In the genomic region with DNA sequence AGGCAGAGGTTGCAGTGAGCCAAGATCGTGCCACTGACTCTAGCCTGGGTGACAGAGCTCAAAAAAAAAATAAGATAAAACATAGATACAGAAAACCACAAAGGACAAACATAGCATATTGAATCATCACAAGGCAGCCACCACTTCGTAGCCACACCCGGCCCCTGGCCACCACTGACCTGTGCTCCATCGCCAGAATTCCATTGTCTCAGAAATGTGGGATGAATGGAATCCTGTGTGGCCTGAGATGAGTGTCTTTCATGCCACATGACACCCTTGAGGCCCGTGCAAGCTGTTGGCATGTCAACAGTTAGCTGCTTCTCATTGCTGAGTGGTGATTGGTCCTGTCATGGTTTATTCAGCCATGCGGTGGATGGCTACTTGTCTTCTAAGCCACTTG, we compare ENCODE assay signal across 13 cellular contexts. TPM values are rescaled to one million over a fixed set of nuclear protein-coding genes. Genes with fewer than 3 reads are reported as not detected.
A peak's percentile ranks its signal among the peaks of the same experiment; 100 is the strongest.
DNase-seq lines count a peak whose midpoint lies in the region; ATAC-seq and TF ChIP-seq lines count a peak whose summit lies in the region.
"Not testable (repeated sequence)": the region's sequence is repeated elsewhere in the genome, so short reads cannot be mapped to it uniquely, and the experiment has no call there.
"Had no signal": no experiment of that assay in that cellular context is flagged by ENCODE, and none has a peak within 500 bp of the region (broad histone marks: within the 10 kb centered on the region; RNA-seq: fewer than 3 reads in every experiment).

No MANE protein-coding gene starts in this region.

- not testable (repeated sequence) for H3K23ac ChIP-seq in IMR-90 (ENCODE audit: low read depth, low read length); mesenchymal stem cell (ENCODE audit: low read length in 2 of 2)

- DNase-seq in GM04503 (ENCODE audit: low read depth), result peak; percentile 50
- peak; percentile 41 for DNase-seq in IMR-90
- DNase-seq in M059J (ENCODE audit: low read depth), result peak; percentile 44
- DNase-seq in fibroblast of mammary gland (ENCODE audit: low read depth), result peak; percentile 32
- peak; percentile 19 for DNase-seq in iris pigment epithelial cell (ENCODE audit: low read depth)
- peak; percentile 28 for DNase-seq in mesenchymal stem cell

- H2BK20ac ChIP-seq in IMR-90 (ENCODE audit: low read depth, low read length), result not testable (repeated sequence)

- H3K4me1 ChIP-seq in IMR-90 (ENCODE audit: control insufficient read depth, insufficient read depth, low read length); mesenchymal stem cell (ENCODE audit: control insufficient read depth, insufficient read depth, low read depth, low read length): not testable (repeated sequence)

- H3K4me2 ChIP-seq in IMR-90 (ENCODE audit: low read depth, low read length); mesenchymal stem cell (ENCODE audit: low read length, poor library complexity, severe bottlenecking): not testable (repeated sequence)

- H3K9me3 ChIP-seq in IMR-90 (ENCODE audit: control insufficient read depth, insufficient read depth, low read length); mesenchymal stem cell (ENCODE audit: control insufficient read depth, low read length): not testable (repeated sequence)

- H3K27me3 ChIP-seq in IMR-90 (ENCODE audit: control insufficient read depth, insufficient read depth, low read length); mesenchymal stem cell (ENCODE audit: control insufficient read depth in 1 of 2, insufficient read depth in 1 of 2, low read length in 2 of 2): not testable (repeated sequence)

- ATAC-seq in IMR-90 (ENCODE audit: low read depth), result not testable (repeated sequence)

- H2AK5ac ChIP-seq in IMR-90 (ENCODE audit: low read depth, low read length); mesenchymal stem cell (ENCODE audit: low read length, severe bottlenecking): not testable (repeated sequence)

- POLR2A ChIA-PET in IMR-90 (lab: Charles Lee; ENCODE audit: unreplicated experiment), result not testable (repeated sequence)

- intact Hi-C loops in IMR-90 (cut with micrococcal nuclease), result not testable (repeated sequence)

- dilution Hi-C loops in IMR-90 (cut with HindIII; ENCODE audit: low sequenced_read_pairs, unreplicated experiment), result not testable (repeated sequence)

- not testable (repeated sequence) for H3K27ac ChIP-seq in IMR-90 (ENCODE audit: insufficient read depth, low read length); mesenchymal stem cell (ENCODE audit: low read length, poor library complexity, severe bottlenecking)

- not testable (repeated sequence) for H2AK9ac ChIP-seq in IMR-90 (replicated peaks; ENCODE audit: low read depth, low read length, poor library complexity)

- H4K91ac ChIP-seq in IMR-90 (ENCODE audit: insufficient read depth, low read depth, low read length); mesenchymal stem cell (ENCODE audit: low read length): not testable (repeated sequence)

- H3K4me3 ChIP-seq in IMR-90 (ENCODE audit: insufficient read depth, low read depth, low read length); fibroblast of mammary gland (ENCODE audit: control insufficient read depth, low read depth, low read length); mesenchymal stem cell (ENCODE audit: insufficient read depth in 1 of 2, low read depth in 1 of 2, low read length in 2 of 2): not testable (repeated sequence)

- not testable (repeated sequence) for H2AFZ ChIP-seq in IMR-90 (replicated peaks; ENCODE audit: low read length, poor library complexity); mesenchymal stem cell (ENCODE audit: low read depth, low read length)

- not testable (repeated sequence) for H3K56ac ChIP-seq in IMR-90 (ENCODE audit: extremely low read depth, insufficient read depth, low read length)

- H4K8ac ChIP-seq in IMR-90 (ENCODE audit: low read depth in 2 of 2, low read length in 2 of 2); mesenchymal stem cell (ENCODE audit: low read length): not testable (repeated sequence)

- H2BK15ac ChIP-seq in IMR-90 (ENCODE audit: low read depth, low read length); mesenchymal stem cell (ENCODE audit: low read depth, poor library complexity, severe bottlenecking): not testable (repeated sequence)

- not testable (repeated sequence) for H2BK12ac ChIP-seq in mesenchymal stem cell (ENCODE audit: low read length in 2 of 2)

- H3K79me1 ChIP-seq in IMR-90 (ENCODE audit: low read depth in 1 of 2, low read length in 2 of 2); mesenchymal stem cell (replicated peaks; ENCODE audit: low read length, poor library complexity, severe bottlenecking): not testable (repeated sequence)

- H3K18ac ChIP-seq in IMR-90 (ENCODE audit: low read depth, low read length); mesenchymal stem cell (ENCODE audit: low read depth in 1 of 2, low read length in 2 of 2): not testable (repeated sequence)

- in situ Hi-C loops in IMR-90 (cut with MboI; ENCODE audit: low sequenced_read_pairs), result not testable (repeated sequence)

- WGBS in IMR-90 (ENCODE audit: extremely low coverage in 2 of 2, insufficient read length in 1 of 2), 2 experiments, result no CpG with 5 or more reads among the region's 6 CpGs
- 57% methylated on average over 2 of the region's 6 CpGs for whole genome bisulfite sequencing in mesenchymal stem cell

- H2BK5ac ChIP-seq in IMR-90 (ENCODE audit: low read depth, low read length, poor library complexity, severe bottlenecking); mesenchymal stem cell (ENCODE audit: low read depth, low read length, poor library complexity, severe bottlenecking): not testable (repeated sequence)

- not testable (repeated sequence) for H3K36me3 ChIP-seq in IMR-90 (ENCODE audit: control insufficient read depth, insufficient read depth, low read length); mesenchymal stem cell (ENCODE audit: control insufficient read depth in 1 of 2, insufficient read depth in 2 of 2, low read depth in 1 of 2, low read length in 2 of 2)

- not testable (repeated sequence) for TF ChIP-seq RAD21 in IMR-90 (IDR thresholded peaks at IDR 0.05; ENCODE audit: low read length)

- not testable (repeated sequence) for H4K20me1 ChIP-seq in IMR-90 (ENCODE audit: insufficient read depth, low read length)

- H3K4ac ChIP-seq in IMR-90 (ENCODE audit: low read depth, low read length); mesenchymal stem cell (ENCODE audit: low read depth in 1 of 2, low read length in 2 of 2): not testable (repeated sequence)

- H3K14ac ChIP-seq in IMR-90 (replicated peaks; ENCODE audit: low read depth, low read length); mesenchymal stem cell (ENCODE audit: low read length in 2 of 2): not testable (repeated sequence)

- not testable (repeated sequence) for H3K9ac ChIP-seq in IMR-90 (ENCODE audit: low read depth, low read length); mesenchymal stem cell (ENCODE audit: low read length)

- not testable (repeated sequence) for H2BK120ac ChIP-seq in IMR-90 (ENCODE audit: low read depth, low read length); mesenchymal stem cell (ENCODE audit: low read depth, low read length)

- CTCF ChIA-PET in IMR-90 (lab: Yijun Ruan, JAX), result not testable (repeated sequence)

- not testable (repeated sequence) for H3K9me1 ChIP-seq in IMR-90 (ENCODE audit: insufficient read depth, low read length)

- not testable (repeated sequence) for BruUV-seq in IMR-90 (replicated peaks; lab: Mats Ljungman, UMichigan)

- not testable (repeated sequence) for H4K5ac ChIP-seq in IMR-90 (ENCODE audit: low read depth, low read length)

- TF ChIP-seq POLR2A in IMR-90 (IDR thresholded peaks at IDR 0.05; ENCODE audit: low read depth, low read length), result not testable (repeated sequence)

- TF ChIP-seq CTCF in IMR-90 (conservative IDR thresholded peaks at IDR 0.05; ENCODE audit: low read depth, low read length); fibroblast of mammary gland (conservative IDR thresholded peaks at IDR 0.05; ENCODE audit: control insufficient read depth, insufficient read depth, low read depth, low read length): not testable (repeated sequence)

RNA-seq across cellular contexts. Expression of gene FAM90A26, which starts 10.2 kb away (rescaled TPM):
- total RNA-seq in IMR-90 (2012; rRNA removed), result not detected in 2 replicates
- not detected in 2 replicates for polyA plus RNA-seq in IMR-90 (2012; rRNA removed)
- not detected in 2 replicates for polyA plus RNA-seq in IMR-90 (2012; cell fraction: cytosol; rRNA removed)
- not detected in 2 replicates for polyA plus RNA-seq in IMR-90 (2012; cell fraction: nucleus; rRNA removed; ENCODE audit: low replicate concordance)
- not detected in 2 replicates for total RNA-seq in M059J (2014; rRNA removed; shearing (Covaris generic))
- polyA plus RNA-seq in mesenchymal stem cell (2013, experiment 1 of 2), result not detected
- not detected for polyA plus RNA-seq in mesenchymal stem cell (2013, experiment 2 of 2)
- total RNA-seq: A172; A673; CD8-positive, alpha-beta memory T cell; H7 had no signal
- polyA plus RNA-seq: AG04450; CD14-positive monocyte; CD8-positive, alpha-beta memory T cell had no signal

RNA-seq across cellular contexts. Expression of gene USP17L10, which starts 50.4 kb away (rescaled TPM):
- not detected in 2 replicates for total RNA-seq in IMR-90 (2012; rRNA removed)
- polyA plus RNA-seq in IMR-90 (2012; rRNA removed), result not detected in 2 replicates
- polyA plus RNA-seq in IMR-90 (2012; cell fraction: cytosol; rRNA removed), result not detected in 2 replicates
- polyA plus RNA-seq in IMR-90 (2012; cell fraction: nucleus; rRNA removed; ENCODE audit: low replicate concordance), result not detected in 2 replicates
- total RNA-seq in M059J (2014; rRNA removed; shearing (Covaris generic)), result not detected in 2 replicates
- polyA plus RNA-seq in mesenchymal stem cell (2013, experiment 1 of 2), result not detected
- not detected for polyA plus RNA-seq in mesenchymal stem cell (2013, experiment 2 of 2)
- total RNA-seq: A172; A673; CD4-positive, alpha-beta T cell; CD8-positive, alpha-beta memory T cell; H7 had no signal
- polyA plus RNA-seq: AG04450; CD14-positive monocyte; CD8-positive, alpha-beta memory T cell had no signal

RNA-seq across cellular contexts. Expression of gene USP17L11, which starts 55.2 kb away (rescaled TPM):
- total RNA-seq in IMR-90 (2012; rRNA removed), result not detected in 2 replicates
- polyA plus RNA-seq in IMR-90 (2012; rRNA removed), result not detected in 2 replicates
- not detected in 2 replicates for polyA plus RNA-seq in IMR-90 (2012; cell fraction: cytosol; rRNA removed)
- polyA plus RNA-seq in IMR-90 (2012; cell fraction: nucleus; rRNA removed; ENCODE audit: low replicate concordance), result not detected in 2 replicates
- total RNA-seq in M059J (2014; rRNA removed; shearing (Covaris generic)), result not detected in 2 replicates
- polyA plus RNA-seq in mesenchymal stem cell (2013, experiment 1 of 2), result not detected
- polyA plus RNA-seq in mesenchymal stem cell (2013, experiment 2 of 2), result not detected
- total RNA-seq: A172; A673; CD4-positive, alpha-beta T cell; H7 had no signal
- polyA plus RNA-seq: AG04450; CD14-positive monocyte; CD8-positive, alpha-beta memory T cell had no signal

RNA-seq across cellular contexts. Expression of gene USP17L12, which starts 59.9 kb away (rescaled TPM):
- total RNA-seq in IMR-90 (2012; rRNA removed), result not detected in 2 replicates
- not detected in 2 replicates for polyA plus RNA-seq in IMR-90 (2012; rRNA removed)
- not detected in 2 replicates for polyA plus RNA-seq in IMR-90 (2012; cell fraction: cytosol; rRNA removed)
- not detected in 2 replicates for polyA plus RNA-seq in IMR-90 (2012; cell fraction: nucleus; rRNA removed; ENCODE audit: low replicate concordance)
- not detected in 2 replicates for total RNA-seq in M059J (2014; rRNA removed; shearing (Covaris generic))
- polyA plus RNA-seq in mesenchymal stem cell (2013, experiment 1 of 2), result not detected
- not detected for polyA plus RNA-seq in mesenchymal stem cell (2013, experiment 2 of 2)
- total RNA-seq: A172; A673; CD4-positive, alpha-beta T cell; CD8-positive, alpha-beta memory T cell; H7 had no signal
- polyA plus RNA-seq: AG04450; CD14-positive monocyte; CD8-positive, alpha-beta memory T cell had no signal
